1 cellular context compared by ENCODE assay signal in the genomic region with DNA sequence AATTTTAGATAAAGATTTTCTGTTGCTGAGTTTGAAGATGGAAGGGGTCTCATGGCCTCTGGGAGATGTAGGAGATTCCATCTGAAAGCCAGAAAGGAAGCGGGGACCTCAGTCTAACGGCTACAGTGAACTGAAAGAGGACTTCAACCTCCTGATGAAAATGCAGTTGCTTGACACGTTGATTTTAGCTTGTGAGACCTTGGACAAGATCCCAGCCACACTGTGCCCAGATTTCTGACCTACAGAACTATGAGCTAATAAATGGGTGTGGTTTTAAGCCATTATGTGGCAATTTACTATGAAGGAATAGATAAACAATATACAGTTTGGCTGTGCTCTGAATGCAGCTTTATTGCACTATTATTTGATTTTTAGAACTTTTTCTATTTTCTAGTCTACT.
TF ChIP-seq lines count a peak whose summit lies in the region.

No MANE protein-coding gene starts in this region.

TF ChIP-seq in HepG2, 621 proteins besides CTCF, POLR2A, EP300 and RAD21 (continued from another document):
- TF ChIP-seq ZSCAN31 (CRISPR knock-in tag; IDR thresholded peaks at IDR 0.05; ENCODE audit: low read depth) = no peak
- TF ChIP-seq, protein P1, sequence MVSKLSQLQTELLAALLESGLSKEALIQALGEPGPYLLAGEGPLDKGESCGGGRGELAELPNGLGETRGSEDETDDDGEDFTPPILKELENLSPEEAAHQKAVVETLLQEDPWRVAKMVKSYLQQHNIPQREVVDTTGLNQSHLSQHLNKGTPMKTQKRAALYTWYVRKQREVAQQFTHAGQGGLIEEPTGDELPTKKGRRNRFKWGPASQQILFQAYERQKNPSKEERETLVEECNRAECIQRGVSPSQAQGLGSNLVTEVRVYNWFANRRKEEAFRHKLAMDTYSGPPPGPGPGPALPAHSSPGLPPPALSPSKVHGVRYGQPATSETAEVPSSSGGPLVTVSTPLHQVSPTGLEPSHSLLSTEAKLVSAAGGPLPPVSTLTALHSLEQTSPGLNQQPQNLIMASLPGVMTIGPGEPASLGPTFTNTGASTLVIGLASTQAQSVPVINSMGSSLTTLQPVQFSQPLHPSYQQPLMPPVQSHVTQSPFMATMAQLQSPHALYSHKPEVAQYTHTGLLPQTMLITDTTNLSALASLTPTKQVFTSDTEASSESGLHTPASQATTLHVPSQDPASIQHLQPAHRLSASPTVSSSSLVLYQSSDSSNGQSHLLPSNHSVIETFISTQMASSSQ (IDR thresholded peaks at IDR 0.05; ENCODE audit: low read depth) = no peak
- TF ChIP-seq, protein P1 (CRISPR knock-in tag; IDR thresholded peaks at IDR 0.05; ENCODE audit: borderline replicate concordance) = no peak
